1 cellular context compared by ENCODE assay signal in the genomic region with DNA sequence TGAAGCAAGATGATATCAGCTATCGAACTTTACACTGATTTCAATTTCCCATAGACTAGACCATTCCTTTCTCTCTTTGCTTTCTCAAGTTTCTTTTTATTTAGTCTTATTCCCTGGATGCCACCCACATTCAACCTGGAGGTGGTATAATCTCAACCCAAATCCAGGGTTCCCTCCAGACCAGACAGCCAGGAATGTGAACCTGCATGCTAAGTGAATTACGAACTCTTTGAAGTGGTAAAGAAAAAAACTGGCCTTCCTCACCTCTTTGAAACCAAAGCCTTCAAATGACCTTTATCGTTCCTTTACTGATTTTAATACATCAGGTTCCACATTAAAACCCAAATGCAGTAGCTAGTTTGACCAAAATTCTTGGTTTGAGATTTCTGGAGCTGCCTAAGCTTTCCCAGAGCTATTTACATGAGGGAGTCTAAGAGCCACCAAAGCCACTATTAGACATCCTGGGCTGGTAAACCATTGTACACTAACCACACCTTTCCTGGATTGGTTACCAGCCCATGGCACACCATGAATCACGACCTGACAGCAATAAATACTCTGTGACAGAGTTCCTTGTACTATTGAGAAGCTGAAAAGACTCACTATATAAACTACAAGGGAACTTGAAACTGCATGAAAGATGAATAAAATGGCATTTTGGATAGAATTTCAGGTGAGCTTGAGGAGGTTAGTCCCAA.
TF ChIP-seq lines count a peak whose summit lies in the region.

No MANE protein-coding gene starts in this region.

TF ChIP-seq in SK-N-SH treated with all-trans-retinoic acid at 6 μM for 48 hours, 23 proteins besides CTCF, POLR2A, EP300 and RAD21 (continued from another document):
- TF ChIP-seq, protein P1, sequence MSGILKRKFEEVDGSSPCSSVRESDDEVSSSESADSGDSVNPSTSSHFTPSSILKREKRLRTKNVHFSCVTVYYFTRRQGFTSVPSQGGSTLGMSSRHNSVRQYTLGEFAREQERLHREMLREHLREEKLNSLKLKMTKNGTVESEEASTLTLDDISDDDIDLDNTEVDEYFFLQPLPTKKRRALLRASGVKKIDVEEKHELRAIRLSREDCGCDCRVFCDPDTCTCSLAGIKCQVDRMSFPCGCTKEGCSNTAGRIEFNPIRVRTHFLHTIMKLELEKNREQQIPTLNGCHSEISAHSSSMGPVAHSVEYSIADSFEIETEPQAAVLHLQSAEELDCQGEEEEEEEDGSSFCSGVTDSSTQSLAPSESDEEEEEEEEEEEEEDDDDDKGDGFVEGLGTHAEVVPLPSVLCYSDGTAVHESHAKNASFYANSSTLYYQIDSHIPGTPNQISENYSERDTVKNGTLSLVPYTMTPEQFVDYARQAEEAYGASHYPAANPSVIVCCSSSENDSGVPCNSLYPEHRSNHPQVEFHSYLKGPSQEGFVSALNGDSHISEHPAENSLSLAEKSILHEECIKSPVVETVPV (CRISPR knock-in tag; IDR thresholded peaks at IDR 0.05): no peak
- no peak for TF ChIP-seq ZC3H10 (CRISPR knock-in tag; IDR thresholded peaks at IDR 0.05)
- TF ChIP-seq, protein P2, sequence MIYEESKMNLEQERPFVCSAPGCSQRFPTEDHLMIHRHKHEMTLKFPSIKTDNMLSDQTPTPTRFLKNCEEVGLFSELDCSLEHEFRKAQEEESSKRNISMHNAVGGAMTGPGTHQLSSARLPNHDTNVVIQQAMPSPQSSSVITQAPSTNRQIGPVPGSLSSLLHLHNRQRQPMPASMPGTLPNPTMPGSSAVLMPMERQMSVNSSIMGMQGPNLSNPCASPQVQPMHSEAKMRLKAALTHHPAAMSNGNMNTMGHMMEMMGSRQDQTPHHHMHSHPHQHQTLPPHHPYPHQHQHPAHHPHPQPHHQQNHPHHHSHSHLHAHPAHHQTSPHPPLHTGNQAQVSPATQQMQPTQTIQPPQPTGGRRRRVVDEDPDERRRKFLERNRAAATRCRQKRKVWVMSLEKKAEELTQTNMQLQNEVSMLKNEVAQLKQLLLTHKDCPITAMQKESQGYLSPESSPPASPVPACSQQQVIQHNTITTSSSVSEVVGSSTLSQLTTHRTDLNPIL (CRISPR knock-in tag; IDR thresholded peaks at IDR 0.05; ENCODE audit: low read depth): no peak
- TF ChIP-seq ISL1 (CRISPR knock-in tag; IDR thresholded peaks at IDR 0.05): no peak
- TF ChIP-seq ESRRG (CRISPR knock-in tag; IDR thresholded peaks at IDR 0.05): no peak
- TF ChIP-seq GLIS3 (CRISPR knock-in tag; IDR thresholded peaks at IDR 0.05): no peak
- no peak for TF ChIP-seq OSR1 (CRISPR knock-in tag; IDR thresholded peaks at IDR 0.05)
- TF ChIP-seq CSDC2 (CRISPR knock-in tag; IDR thresholded peaks at IDR 0.05): no peak
- no peak for TF ChIP-seq RARB (CRISPR knock-in tag; IDR thresholded peaks at IDR 0.05)
- TF ChIP-seq, protein P3, sequence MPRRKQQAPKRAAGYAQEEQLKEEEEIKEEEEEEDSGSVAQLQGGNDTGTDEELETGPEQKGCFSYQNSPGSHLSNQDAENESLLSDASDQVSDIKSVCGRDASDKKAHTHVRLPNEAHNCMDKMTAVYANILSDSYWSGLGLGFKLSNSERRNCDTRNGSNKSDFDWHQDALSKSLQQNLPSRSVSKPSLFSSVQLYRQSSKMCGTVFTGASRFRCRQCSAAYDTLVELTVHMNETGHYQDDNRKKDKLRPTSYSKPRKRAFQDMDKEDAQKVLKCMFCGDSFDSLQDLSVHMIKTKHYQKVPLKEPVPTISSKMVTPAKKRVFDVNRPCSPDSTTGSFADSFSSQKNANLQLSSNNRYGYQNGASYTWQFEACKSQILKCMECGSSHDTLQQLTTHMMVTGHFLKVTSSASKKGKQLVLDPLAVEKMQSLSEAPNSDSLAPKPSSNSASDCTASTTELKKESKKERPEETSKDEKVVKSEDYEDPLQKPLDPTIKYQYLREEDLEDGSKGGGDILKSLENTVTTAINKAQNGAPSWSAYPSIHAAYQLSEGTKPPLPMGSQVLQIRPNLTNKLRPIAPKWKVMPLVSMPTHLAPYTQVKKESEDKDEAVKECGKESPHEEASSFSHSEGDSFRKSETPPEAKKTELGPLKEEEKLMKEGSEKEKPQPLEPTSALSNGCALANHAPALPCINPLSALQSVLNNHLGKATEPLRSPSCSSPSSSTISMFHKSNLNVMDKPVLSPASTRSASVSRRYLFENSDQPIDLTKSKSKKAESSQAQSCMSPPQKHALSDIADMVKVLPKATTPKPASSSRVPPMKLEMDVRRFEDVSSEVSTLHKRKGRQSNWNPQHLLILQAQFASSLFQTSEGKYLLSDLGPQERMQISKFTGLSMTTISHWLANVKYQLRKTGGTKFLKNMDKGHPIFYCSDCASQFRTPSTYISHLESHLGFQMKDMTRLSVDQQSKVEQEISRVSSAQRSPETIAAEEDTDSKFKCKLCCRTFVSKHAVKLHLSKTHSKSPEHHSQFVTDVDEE (CRISPR knock-in tag; IDR thresholded peaks at IDR 0.05): no peak
- TF ChIP-seq SNAI2 (CRISPR knock-in tag; IDR thresholded peaks at IDR 0.05): no peak
- no peak for TF ChIP-seq TCF4 (CRISPR knock-in tag; IDR thresholded peaks at IDR 0.05; ENCODE audit: borderline replicate concordance)
- no peak for TF ChIP-seq TOX (CRISPR knock-in tag; IDR thresholded peaks at IDR 0.05; ENCODE audit: borderline replicate concordance)
- no peak for TF ChIP-seq ARNTL (CRISPR knock-in tag; IDR thresholded peaks at IDR 0.05; ENCODE audit: borderline replicate concordance, low read depth)
- TF ChIP-seq, protein P4, sequence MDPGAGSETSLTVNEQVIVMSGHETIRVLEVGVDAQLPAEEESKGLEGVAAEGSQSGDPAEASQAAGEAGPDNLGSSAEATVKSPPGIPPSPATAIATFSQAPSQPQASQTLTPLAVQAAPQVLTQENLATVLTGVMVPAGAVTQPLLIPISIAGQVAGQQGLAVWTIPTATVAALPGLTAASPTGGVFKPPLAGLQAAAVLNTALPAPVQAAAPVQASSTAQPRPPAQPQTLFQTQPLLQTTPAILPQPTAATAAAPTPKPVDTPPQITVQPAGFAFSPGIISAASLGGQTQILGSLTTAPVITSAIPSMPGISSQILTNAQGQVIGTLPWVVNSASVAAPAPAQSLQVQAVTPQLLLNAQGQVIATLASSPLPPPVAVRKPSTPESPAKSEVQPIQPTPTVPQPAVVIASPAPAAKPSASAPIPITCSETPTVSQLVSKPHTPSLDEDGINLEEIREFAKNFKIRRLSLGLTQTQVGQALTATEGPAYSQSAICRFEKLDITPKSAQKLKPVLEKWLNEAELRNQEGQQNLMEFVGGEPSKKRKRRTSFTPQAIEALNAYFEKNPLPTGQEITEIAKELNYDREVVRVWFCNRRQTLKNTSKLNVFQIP (CRISPR knock-in tag; IDR thresholded peaks at IDR 0.05; ENCODE audit: borderline replicate concordance, low read depth): no peak
- TF ChIP-seq ZFP3 (CRISPR knock-in tag; IDR thresholded peaks at IDR 0.05): no peak
- no peak for TF ChIP-seq BACH2 (CRISPR knock-in tag; IDR thresholded peaks at IDR 0.05; ENCODE audit: borderline replicate concordance)
